2 cellular contexts compared by ENCODE assay signal in the genomic region with DNA sequence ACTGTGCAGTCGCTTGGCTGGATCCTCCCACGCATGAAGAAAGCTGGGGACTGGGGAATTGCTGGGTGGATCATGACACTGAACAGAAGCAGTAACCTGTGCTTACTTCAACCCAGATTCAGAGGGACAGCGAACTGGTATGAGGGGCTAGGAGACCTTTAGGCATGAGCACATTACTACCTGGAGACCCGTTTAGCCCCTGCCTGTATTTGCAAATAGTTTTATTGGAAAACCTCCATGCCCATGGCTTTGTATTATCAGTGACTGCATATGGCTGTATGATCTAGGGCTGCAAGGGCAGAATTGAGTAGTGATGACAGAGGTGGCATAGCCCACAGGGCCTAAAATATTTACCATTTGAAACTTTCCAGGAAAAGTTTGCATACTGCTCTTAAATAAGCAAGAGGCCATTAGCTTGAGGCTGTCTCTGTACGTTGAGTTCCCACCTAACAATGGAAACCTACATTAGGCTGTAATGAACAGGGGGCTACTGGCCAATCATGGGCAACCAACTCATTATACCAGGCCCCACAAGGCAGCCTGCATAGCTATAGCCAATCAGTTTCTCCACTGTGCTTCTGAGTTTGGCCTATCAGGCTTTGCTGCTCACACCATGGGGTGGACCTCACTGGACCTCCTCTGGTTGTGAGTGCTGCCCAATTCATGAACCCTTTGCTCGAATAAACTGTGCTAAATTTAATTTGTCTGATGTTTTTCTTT.
TF ChIP-seq lines count a peak whose summit lies in the region.

No MANE protein-coding gene starts in this region.

TF ChIP-seq in liver, 16 proteins besides CTCF, POLR2A, EP300 and RAD21 (continued from another document):
- TF ChIP-seq REST (IDR thresholded peaks at IDR 0.05) (no peak), HNF4A (conservative IDR thresholded peaks at IDR 0.05) (no peak), FOXA2 (IDR thresholded peaks at IDR 0.05) (no peak), HNF4G (IDR thresholded peaks at IDR 0.05) (no peak), RXRA (IDR thresholded peaks at IDR 0.05) (no peak)

TF ChIP-seq in HepG2, 621 proteins besides CTCF, POLR2A, EP300 and RAD21 (continued from another document):
- TF ChIP-seq, protein P1, sequence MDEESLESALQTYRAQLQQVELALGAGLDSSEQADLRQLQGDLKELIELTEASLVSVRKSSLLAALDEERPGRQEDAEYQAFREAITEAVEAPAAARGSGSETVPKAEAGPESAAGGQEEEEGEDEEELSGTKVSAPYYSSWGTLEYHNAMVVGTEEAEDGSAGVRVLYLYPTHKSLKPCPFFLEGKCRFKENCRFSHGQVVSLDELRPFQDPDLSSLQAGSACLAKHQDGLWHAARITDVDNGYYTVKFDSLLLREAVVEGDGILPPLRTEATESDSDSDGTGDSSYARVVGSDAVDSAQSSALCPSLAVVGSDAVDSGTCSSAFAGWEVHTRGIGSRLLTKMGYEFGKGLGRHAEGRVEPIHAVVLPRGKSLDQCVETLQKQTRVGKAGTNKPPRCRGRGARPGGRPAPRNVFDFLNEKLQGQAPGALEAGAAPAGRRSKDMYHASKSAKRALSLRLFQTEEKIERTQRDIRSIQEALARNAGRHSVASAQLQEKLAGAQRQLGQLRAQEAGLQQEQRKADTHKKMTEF (CRISPR knock-in tag; IDR thresholded peaks at IDR 0.05) = no peak
- no peak for TF ChIP-seq ATF4 (CRISPR knock-in tag; IDR thresholded peaks at IDR 0.05)
- TF ChIP-seq MIER2 (CRISPR knock-in tag; IDR thresholded peaks at IDR 0.05) = no peak
- TF ChIP-seq RBM39 (IDR thresholded peaks at IDR 0.05; ENCODE audit: low read depth, low read length, poor library complexity, severe bottlenecking) = no peak
- TF ChIP-seq ZNF260 (CRISPR knock-in tag; IDR thresholded peaks at IDR 0.05; ENCODE audit: borderline replicate concordance, low read depth) = no peak
- no peak for TF ChIP-seq HOMEZ (CRISPR knock-in tag; IDR thresholded peaks at IDR 0.05; ENCODE audit: low read depth)
